Comparison of ENCODE assay signal across 7 cellular contexts in genomic region chr20:25295386-25296093, GRCh38. TPM values are rescaled to one million over a fixed set of nuclear protein-coding genes. Genes with fewer than 3 reads are reported as not detected.
DNase-seq lines count a peak whose midpoint lies in the region; ATAC-seq lines count a peak whose summit lies in the region.

No MANE protein-coding gene starts in this region.

- intact Hi-C loops in left colon (cut with DNase I, micrococcal nuclease): loop anchor here in 1 of 2 donors (10.0 kb wide), 1 partner anchor 109 kb away; the partner anchor contains the start of gene GINS1

- in situ Hi-C loops in T47D (cut with HindIII; ENCODE audit: low pct_unique_long_range_greater_than_20kb, low sequenced_read_pairs): no loop called here

- ATAC-seq in left colon (peak; percentile 41), GM21825 (IDR thresholded peaks at IDR 0.05; ENCODE audit: unreplicated experiment) (no peak)

- H3K27ac ChIP-seq in temporal lobe (ENCODE audit: low read depth, low read length): peak overlapping the region; percentile 74

- DNase-seq in HT-29 (ENCODE audit: low spot score) (peak; percentile 64), T47D (ENCODE audit: low read depth in 1 of 2, low spot score in 1 of 2) (peak; percentile 75 to 89), left colon (peak in 1 of 2 donors; percentile 69), ecto neural progenitor cell (ENCODE audit: low spot score) (no peak)
- DNase-seq in stimulated activated CD4-positive, alpha-beta T cell treated with anti-CD3 and anti-CD28 coated beads, Interleukin-2, amount 100 ng/mL, for 24 hours: no peak

RNA-seq across cellular contexts. Expression of gene PYGB, which starts 47.7 kb away (rescaled TPM):
- total RNA-seq in HT-29 (2014; rRNA removed; shearing (Covaris generic)): 629 and 663 TPM in 2 replicates
- total RNA-seq in left colon (100 to 1,000 TPM; 275 to 329 TPM), temporal lobe (62.4 TPM)

Comparison
In these comparisons a context has a peak if more than half of its experiments do, and no peak if none do; other contexts are left out.
1. DNase-seq: peak in HT-29 (single experiment) and T47D (2 of 2); none in ecto neural progenitor cell (single experiment) and stimulated activated CD4-positive, alpha-beta T cell treated with anti-CD3 and anti-CD28 coated beads, Interleukin-2, amount 100 ng/mL, for 24 hours (0 of 2).